In genomic region chr1:17605582-17606344, GRCh38 we compare ENCODE assay signal across 11 cellular contexts.
DNase-seq lines count a peak whose midpoint lies in the region; ATAC-seq, FAIRE-seq and TF ChIP-seq lines count a peak whose summit lies in the region.
"Had no signal": no experiment of that assay in that cellular context is flagged by ENCODE, and none has a peak within 500 bp of the region (broad histone marks: within the 10 kb centered on the region; RNA-seq: fewer than 3 reads in every experiment).

No MANE protein-coding gene starts in this region.

- DNase-seq in NCI-H2029 treated with DMSO at 0.1 percent for 48 hours (lab: John Stamatoyannopoulos, UW) (peak; percentile 19), choroid plexus epithelial cell (ENCODE audit: low read depth) (peak; percentile 37), left lung (no peak), transverse colon (no peak), kidney (no peak)
- DNase-seq: NCI-H1436, posterior cingulate gyrus, T-helper 9 cell had no signal

- no peak for TF ChIP-seq EP300 in transverse colon (IDR thresholded peaks at IDR 0.05; ENCODE audit: low read depth)

- H3K9me3 ChIP-seq in left lung = no peaks in the 10 kb centered on the region
- no peaks in the 10 kb centered on the region for H3K9me3 ChIP-seq in transverse colon
- H3K9me3 ChIP-seq in kidney (ENCODE audit: control insufficient read depth in 1 of 2, low read length in 2 of 2) = no peaks in the 10 kb centered on the region

- H3K36me3 ChIP-seq in left lung (peaks cover 0 to 3% of the 10 kb centered on the region in 2 donors), transverse colon (peaks cover 0 to 9% (median 2%) of the 10 kb centered on the region in 4 donors), kidney (ENCODE audit: control insufficient read depth in 1 of 2, insufficient read depth in 2 of 2, low read length in 2 of 2) (peaks cover 7 to 17% of the 10 kb centered on the region in 2 donors)

- TF ChIP-seq POLR2A in transverse colon (IDR thresholded peaks at IDR 0.05) = no peak

- ATAC-seq in left lung (peak; percentile 73), HG03039 (IDR thresholded peaks at IDR 0.05; ENCODE audit: unreplicated experiment) (no peak), HG03439 (IDR thresholded peaks at IDR 0.05; ENCODE audit: unreplicated experiment) (no peak)

- H3K27ac ChIP-seq in left lung (no peak overlapping the region), transverse colon (peak overlapping the region; percentile 19 to 74 (median 60)), kidney (ENCODE audit: low read depth in 2 of 2, low read length in 2 of 2) (peak overlapping the region in 1 of 2 donors; percentile 16)
- H3K27ac ChIP-seq: epithelial cell of prostate had no signal

- H3K4me1 ChIP-seq in left lung (peaks cover 0 to 6% of the 10 kb centered on the region in 2 donors), transverse colon (peaks cover 11 to 36% (median 32%) of the 10 kb centered on the region in 4 donors), kidney (ENCODE audit: control insufficient read depth in 1 of 2, insufficient read depth in 1 of 2, low read depth in 1 of 2, low read length in 2 of 2) (peaks cover 11 to 13% of the 10 kb centered on the region in 2 donors)

- H3K27me3 ChIP-seq in left lung (peaks cover 0 to 10% of the 10 kb centered on the region in 2 donors), transverse colon (no peaks in the 10 kb centered on the region)

- in situ Hi-C loops in transverse colon (cut with MboI; ENCODE audit: low pct_ligation_motif_present in 1 of 4, low pct_unique_long_range_greater_than_20kb in 1 of 4, low sequenced_read_pairs in 3 of 4) = loop anchor here in 3 of 4 donors (5.0 to 10.0 kb wide), 2 partner anchors 101 to 103 kb away; no protein-coding TSS in a partner anchor

- no peak overlapping the region for H3K4me3 ChIP-seq in choroid plexus epithelial cell (ENCODE audit: low read depth, low read length)
- H3K4me3 ChIP-seq in left lung = no peak overlapping the region
- no peak overlapping the region for H3K4me3 ChIP-seq in transverse colon
- H3K4me3 ChIP-seq in kidney (ENCODE audit: low read length in 2 of 2) = no peak overlapping the region

- no peak overlapping the region for H3K9ac ChIP-seq in kidney (ENCODE audit: low read length in 2 of 2)

- FAIRE-seq in kidney (lab: Jason Lieb, UNC) = no peak

- TF ChIP-seq CTCF in choroid plexus epithelial cell (conservative IDR thresholded peaks at IDR 0.05; ENCODE audit: low read depth, low read length) (no peak), left lung (IDR thresholded peaks at IDR 0.05) (no peak), transverse colon (IDR thresholded peaks at IDR 0.05) (no peak), kidney (IDR thresholded peaks at IDR 0.05; ENCODE audit: borderline replicate concordance, extremely low read depth, insufficient read depth) (no peak)

- WGBS in transverse colon (ENCODE audit: low coverage in 1 of 2), 2 donors = 22 to 52% methylated on average over 3 to 15 of the region's 15 CpGs

- intact Hi-C loops in left lung (cut with DNase I) (loop anchor here in 1 of 2 donors (5.0 kb wide), 1 partner anchor 103 kb away; no protein-coding TSS in a partner anchor), transverse colon (cut with DNase I; ENCODE audit: low total_unique reads) (loop anchor here (2.0 kb wide), 2 partner anchors 101 to 109 kb away; no protein-coding TSS in a partner anchor), kidney (cut with DNase I) (no loop called here)

Comparison
In these comparisons a context has a peak if more than half of its experiments do, and no peak if none do; other contexts are left out.
1. DNase-seq: peak in NCI-H2029 treated with DMSO at 0.1 percent for 48 hours (single experiment) and choroid plexus epithelial cell (single experiment); none in left lung (0 of 2), transverse colon (single experiment) and kidney (single experiment).
2. H3K27ac ChIP-seq: peak in transverse colon (4 of 4); none in left lung (0 of 2).